In the genomic region with DNA sequence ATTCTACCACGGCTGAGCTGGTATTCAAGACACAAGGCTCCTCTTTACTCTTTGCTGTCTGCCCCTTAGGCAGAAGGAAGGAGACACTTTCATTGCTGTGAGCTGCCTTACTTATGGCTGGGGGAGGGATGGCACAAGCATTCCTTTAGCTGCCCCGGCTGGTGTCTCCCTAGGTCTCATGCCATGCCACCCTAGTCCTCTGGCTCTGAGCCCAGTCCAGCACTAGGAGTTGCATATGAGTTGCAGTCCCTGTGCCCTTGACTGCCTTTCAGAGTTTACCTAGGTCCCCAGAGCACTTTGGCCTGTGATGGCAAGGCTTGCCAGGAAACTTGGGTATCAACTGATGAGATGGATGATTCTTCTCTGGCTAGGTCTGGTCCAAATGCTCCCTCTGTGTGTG, we compare ENCODE assay signal across 26 cellular contexts.
"Had no signal": no experiment of that assay in that cellular context is flagged by ENCODE, and none has a peak within 500 bp of the region (broad histone marks: within the 10 kb centered on the region; RNA-seq: fewer than 3 reads in every experiment).

No MANE protein-coding gene starts in this region.

- H3K27ac ChIP-seq: esophagus muscularis mucosa, foreskin keratinocyte, ovary, prostate gland, testis, uterus had no signal

- H3K27me3 ChIP-seq: breast epithelium, esophagus muscularis mucosa, foreskin keratinocyte, ovary, testis, uterus had no signal

- H3K4me3 ChIP-seq: breast epithelium, esophagus muscularis mucosa, lung, ovary, prostate gland, smooth muscle cell, testis, uterus had no signal

- DNase-seq: activated CD4-positive, alpha-beta memory T cell treated with anti-CD3 and anti-CD28 coated beads, Interleukin-2, amount 10 ng/mL, durations not matched to agents 7 days and 5 days; activated CD4-positive, alpha-beta T cell treated with anti-CD3 and anti-CD28 coated beads, Interleukin-2, amount 10 ng/mL, durations not matched to agents 24 days and 14 days; activated CD4-positive, CD25-positive, alpha-beta regulatory T cell treated with anti-CD3 and anti-CD28 coated beads, Interleukin-2, amount 50 U/mL, for 72 hours; activated CD8-positive, alpha-beta memory T cell treated with anti-CD3 and anti-CD28 coated beads, Interleukin-2, amount 50 U/mL, for 48 hours; activated gamma-delta T cell; activated naive CD4-positive, alpha-beta T cell treated with anti-CD3 and anti-CD28 coated beads, Interleukin-2, amount 50 U/mL, for 16 hours; activated T-cell treated with anti-CD3 and anti-CD28 coated beads, Interleukin-2, amount 50 U/mL, for 24 hours; dermis blood vessel endothelial cell; effector CD4-positive, alpha-beta T cell; foreskin keratinocyte; hippocampal formation; ovary; retina; stimulated activated CD4-positive, alpha-beta T cell treated with anti-CD3 and anti-CD28 coated beads, Interleukin-15, amount 100 ng/mL, for 24 hours; stimulated activated CD4-positive, alpha-beta T cell treated with anti-CD3 and anti-CD28 coated beads, Interleukin-2, amount 100 ng/mL, for 24 hours; stimulated activated naive CD4-positive, alpha-beta T cell; SW 1271; T-helper 9 cell; testis; trophoblast cell; uterus had no signal

- H3K9me3 ChIP-seq: breast epithelium, esophagus muscularis mucosa, ovary, prostate gland, testis, uterus had no signal

- H3K4me1 ChIP-seq: breast epithelium, foreskin keratinocyte, prostate gland, testis, uterus had no signal

- H3K36me3 ChIP-seq: breast epithelium, esophagus muscularis mucosa, ovary, prostate gland had no signal
